ENCODE assay signal across 1 cellular context in the genomic region with DNA sequence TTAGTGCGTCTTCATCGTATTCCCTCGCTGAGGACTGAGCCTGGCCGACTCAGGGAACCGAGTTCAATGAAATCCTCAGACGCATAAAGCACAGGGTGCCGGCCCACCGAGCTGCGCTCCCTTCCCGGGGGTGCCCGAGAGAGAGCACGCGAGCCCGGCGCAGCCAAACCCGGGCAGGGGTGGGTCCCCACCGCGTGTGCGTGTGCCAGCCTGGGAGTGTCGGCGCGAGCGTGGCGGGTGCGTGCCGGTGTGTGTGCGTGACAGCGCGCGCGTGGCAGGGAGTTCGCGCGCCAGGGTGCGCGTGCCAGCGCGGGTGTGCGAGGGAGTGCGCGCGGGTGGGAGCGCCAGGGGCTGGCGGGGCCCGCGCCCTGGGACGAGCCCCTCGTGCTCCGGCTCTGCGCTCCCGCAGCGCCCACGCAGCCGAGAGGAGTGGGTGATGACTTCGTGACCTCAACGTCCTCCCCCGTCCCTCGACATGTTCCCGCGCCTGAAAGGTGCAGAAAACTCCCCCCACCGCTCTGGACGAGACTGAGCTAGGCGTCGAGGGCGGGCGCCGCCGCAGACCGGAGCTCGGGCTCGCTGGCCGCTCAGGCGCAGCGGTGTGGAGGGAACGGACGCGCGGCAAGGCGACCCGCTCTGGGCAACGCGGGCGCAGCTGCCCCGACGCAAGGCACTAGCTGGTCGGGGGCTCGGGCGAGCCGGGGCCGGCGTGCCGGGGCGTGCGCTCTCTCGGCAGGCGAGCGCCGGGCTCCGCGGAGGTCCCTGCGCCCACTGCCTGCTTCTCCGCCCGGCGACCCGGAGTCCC.
A peak's percentile ranks its signal among the peaks of the same experiment; 100 is the strongest.
TF ChIP-seq lines count a peak whose summit lies in the region.

No MANE protein-coding gene starts in this region.

TF ChIP-seq in WTC11, 78 proteins besides CTCF, POLR2A, EP300 and RAD21 (continued from another document):
- TF ChIP-seq TCF7 (CRISPR knock-in tag; IDR thresholded peaks at IDR 0.05; ENCODE audit: low read depth) (peak; percentile 40; the same call in 1 of the 2 replicates), NR2C2 (CRISPR knock-in tag; IDR thresholded peaks at IDR 0.05) (0 out of 2 replicates have a peak, but pooled peaks have one; percentile 35), ATF1 (CRISPR knock-in tag; IDR thresholded peaks at IDR 0.05) (peak; percentile 88), CBFB (CRISPR knock-in tag; IDR thresholded peaks at IDR 0.05; ENCODE audit: low read depth) (0 out of 2 replicates have a peak, but pooled peaks have one; percentile 17), ZNF423 (CRISPR knock-in tag; IDR thresholded peaks at IDR 0.05) (no peak), IRF1 (CRISPR knock-in tag; IDR thresholded peaks at IDR 0.05) (no peak)
